1 cellular context compared by ENCODE assay signal in the genomic region with DNA sequence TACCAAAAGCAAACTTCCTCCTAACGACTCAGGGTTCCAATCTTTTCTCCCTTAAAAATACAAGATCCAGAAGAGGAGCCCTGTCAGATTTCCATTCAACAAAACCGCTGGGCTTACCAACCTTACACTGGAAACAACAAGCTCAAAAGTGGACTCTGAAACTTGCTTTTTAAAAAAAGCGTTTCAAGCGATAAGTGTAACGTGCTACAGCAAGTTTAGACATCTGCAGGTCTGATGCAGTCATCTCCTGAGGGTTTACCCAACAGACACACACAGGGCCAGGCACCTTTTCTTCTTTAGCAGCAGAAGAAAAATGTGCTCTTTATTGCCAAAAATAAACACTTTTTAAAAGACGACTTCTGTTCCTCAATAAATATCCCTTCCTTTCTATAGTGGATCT.
A peak's percentile ranks its signal among the peaks of the same experiment; 100 is the strongest.
TF ChIP-seq lines count a peak whose summit lies in the region.

No MANE protein-coding gene starts in this region.

TF ChIP-seq in HepG2, 621 proteins besides CTCF, POLR2A, EP300 and RAD21:
- TF ChIP-seq KMT2B (CRISPR knock-in tag; IDR thresholded peaks at IDR 0.05) (no peak), AHDC1 (CRISPR knock-in tag; IDR thresholded peaks at IDR 0.05; ENCODE audit: borderline replicate concordance) (0 out of 2 replicates have a peak, but pooled peaks have one; percentile 20)
